In the genomic region with DNA sequence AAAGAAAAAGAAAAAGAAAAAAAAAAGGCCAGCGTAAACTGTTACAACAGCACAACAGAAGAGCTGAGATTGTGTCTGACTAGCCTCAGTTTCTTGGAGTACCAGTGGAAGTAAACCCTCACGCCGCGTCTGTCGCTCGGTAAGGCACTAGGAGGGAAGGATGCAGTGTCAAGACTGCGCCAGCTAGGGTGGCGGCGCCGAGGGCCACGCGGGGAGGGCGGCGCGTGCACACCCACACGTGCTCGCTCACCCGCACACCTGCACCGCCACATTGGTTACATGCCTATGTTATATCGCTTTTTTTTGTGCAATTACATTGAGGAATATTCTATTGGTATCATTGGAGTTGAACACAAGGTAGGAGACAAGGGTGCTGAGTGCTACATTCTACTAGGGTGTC, we compare ENCODE assay signal across 14 cellular contexts. TPM values are rescaled to one million over a fixed set of nuclear protein-coding genes. Genes with fewer than 3 reads are reported as not detected.
A peak's percentile ranks its signal among the peaks of the same experiment; 100 is the strongest.
DNase-seq lines count a peak whose midpoint lies in the region; ATAC-seq, FAIRE-seq and TF ChIP-seq lines count a peak whose summit lies in the region.
"Had no signal": no experiment of that assay in that cellular context is flagged by ENCODE, and none has a peak within 500 bp of the region (broad histone marks: within the 10 kb centered on the region; RNA-seq: fewer than 3 reads in every experiment).

No MANE protein-coding gene starts in this region.

- H3K9me1 ChIP-seq in K562 (ENCODE audit: control insufficient read depth, insufficient read depth, low read length) = no peaks in the 10 kb centered on the region

- H3K4me3 Mint-ChIP-seq in CD14-positive monocyte = no peak overlapping the region
- H3K4me3 Mint-ChIP-seq: CD4-positive, alpha-beta T cell had no signal

- H4K8ac ChIP-seq in neuronal stem cell (ENCODE audit: low read depth, low read length) = no peak overlapping the region

- H3K18ac ChIP-seq in neuronal stem cell (ENCODE audit: low read length) = no peak overlapping the region

- no peak for TF ChIP-seq EP300 in K562 (IDR thresholded peaks at IDR 0.05; ENCODE audit: low read length)

- no peak overlapping the region for H3K4me2 ChIP-seq in K562 (ENCODE audit: insufficient read depth, low read length)
- H3K4me2 ChIP-seq in neuronal stem cell (ENCODE audit: insufficient read depth, low read length, poor library complexity, severe bottlenecking) = no peak overlapping the region

- TF ChIP-seq CTCF in K562 (IDR thresholded peaks at IDR 0.05 in 2 of 3, conservative IDR thresholded peaks at IDR 0.05 in 1 of 3; ENCODE audit: insufficient read depth in 2 of 3, low read depth in 1 of 3, low read length in 3 of 3) (no peak), vagina (IDR thresholded peaks at IDR 0.05) (no peak), CD14-positive monocyte (IDR thresholded peaks at IDR 0.05) (no peak), coronary artery (IDR thresholded peaks at IDR 0.05) (no peak)

- H3K4me1 ChIP-seq in K562 (replicated peaks in 1 of 2; ENCODE audit: control insufficient read depth in 2 of 2, insufficient read depth in 2 of 2, low read length in 2 of 2) (peaks cover 0 to 12% of the 10 kb centered on the region in 2 experiments; a peak in 2 of 5 replicates), neuronal stem cell (ENCODE audit: control insufficient read depth in 2 of 2, insufficient read depth in 1 of 2, low read depth in 1 of 2, low read length in 2 of 2) (peaks cover 0 to 9% of the 10 kb centered on the region in 2 donors), vagina (no peaks in the 10 kb centered on the region)
- H3K4me1 ChIP-seq: BE2C, HAP-1 had no signal

- in situ Hi-C loops in K562 (cut with MboI) = no loop called here

- no peak overlapping the region for H3K4ac ChIP-seq in neuronal stem cell (ENCODE audit: low read length)

- H3K27me3 ChIP-seq in K562 (ENCODE audit: control insufficient read depth in 2 of 2, insufficient read depth in 2 of 2, low read length in 2 of 2) (peaks cover 0 to 15% of the 10 kb centered on the region in 2 experiments; a peak in 1 of 5 replicates), neuronal stem cell (ENCODE audit: control insufficient read depth in 3 of 3, insufficient read depth in 3 of 3, low read depth in 1 of 3, low read length in 3 of 3) (no peaks in the 10 kb centered on the region), vagina (no peaks in the 10 kb centered on the region)
- H3K27me3 ChIP-seq: BE2C had no signal

- TF ChIP-seq POLR2A in K562 (conservative IDR thresholded peaks at IDR 0.05) (no peak), vagina (IDR thresholded peaks at IDR 0.05) (no peak)

- H2AK5ac ChIP-seq in neuronal stem cell (ENCODE audit: low read depth, low read length) = no peak overlapping the region

- H3K4me1 Mint-ChIP-seq in CD14-positive monocyte = peaks cover 4% of the 10 kb centered on the region

- no peak for TF ChIP-seq RAD21 in K562 (CRISPR knock-in tag; conservative IDR thresholded peaks at IDR 0.05 in 1 of 2, IDR thresholded peaks at IDR 0.05 in 1 of 2)

- no TSS peak for BruUV-seq in K562 (replicated peaks; lab: Mats Ljungman, UMichigan)

- H2BK5ac ChIP-seq in neuronal stem cell (ENCODE audit: low read length) = no peak overlapping the region

- POLR2A ChIA-PET in K562 (lab: Yijun Ruan, JAX) = interaction anchor here (0.6 kb wide), 2 partner anchors 290 to 569 kb away, joined by 3 read pairs; no protein-coding TSS in a partner anchor

- H3K9me3 ChIP-seq in K562 (replicated peaks; ENCODE audit: control insufficient read depth, insufficient read depth, low read depth, low read length) (no peaks in the 10 kb centered on the region), neuronal stem cell (replicated peaks in 1 of 2; ENCODE audit: control insufficient read depth in 2 of 2, insufficient read depth in 1 of 2, low read depth in 1 of 2, low read length in 2 of 2) (no peaks in the 10 kb centered on the region), vagina (no peaks in the 10 kb centered on the region)
- H3K9me3 ChIP-seq: BE2C, Caco-2, HAP-1 had no signal

- no peaks in the 10 kb centered on the region for H3K9me3 Mint-ChIP-seq in CD14-positive monocyte
- H3K9me3 Mint-ChIP-seq: CD4-positive, alpha-beta T cell had no signal

- no peak overlapping the region for H4K91ac ChIP-seq in neuronal stem cell (ENCODE audit: low read depth, low read length, poor library complexity)

- H3K79me2 ChIP-seq in K562 (ENCODE audit: control insufficient read depth, insufficient read depth, low read length) = no peaks in the 10 kb centered on the region

- H3K9ac ChIP-seq in K562 (ENCODE audit: insufficient read depth in 1 of 2, low read depth in 2 of 2, low read length in 2 of 2) (no peak overlapping the region), neuronal stem cell (ENCODE audit: low read depth, low read length, poor library complexity) (no peak overlapping the region)

- H2BK120ac ChIP-seq in neuronal stem cell (ENCODE audit: low read depth, low read length) = no peak overlapping the region

- peak overlapping the region; percentile 68 for H3K23ac ChIP-seq in neuronal stem cell (ENCODE audit: low read depth, low read length, poor library complexity)

- 86% methylated on average over 20 of the region's 20 CpGs for WGBS in K562 (ENCODE audit: insufficient coverage, low coverage, missing lambda C conversion rate)
- no CpG with 5 or more reads among the region's 20 CpGs for WGBS in neuronal stem cell (ENCODE audit: extremely low coverage in 2 of 2, insufficient read length in 2 of 2, insufficient replicate concordance in 1 of 2), 2 donors

- H3K36me3 ChIP-seq in K562 (ENCODE audit: control insufficient read depth, insufficient read depth, low read length) = peaks cover 7% of the 10 kb centered on the region; the same call in 1 of the 3 replicates
- H3K36me3 ChIP-seq in neuronal stem cell (replicated peaks in 1 of 2; ENCODE audit: control insufficient read depth in 2 of 2, insufficient read depth in 2 of 2, low read length in 2 of 2) = peaks cover 10 to 72% of the 10 kb centered on the region in 2 donors
- H3K36me3 ChIP-seq in vagina = peaks cover 0 to 39% of the 10 kb centered on the region in 2 donors
- H3K36me3 ChIP-seq: BE2C, HAP-1 had no signal

- DNase-seq in D341Med (ENCODE audit: low spot score) = peak; percentile 16
- DNase-seq in K562 (ENCODE audit: extremely low read depth in 1 of 4, low spot score in 3 of 4) = no peak
- no peak for DNase-seq in neuronal stem cell (ENCODE audit: low spot score)
- DNase-seq in vagina (ENCODE audit: extremely low spot score in 2 of 2) = peak; percentile 27 to 37
- no peak for DNase-seq in CD14-positive monocyte (ENCODE audit: low spot score)
- no peak for DNase-seq in coronary artery (ENCODE audit: low spot score)
- DNase-seq: BE2C; Caco-2; CD4-positive, alpha-beta T cell; DMS79 treated with DMSO at 0.1 percent for 48 hours had no signal

- no peak overlapping the region for H3K27ac Mint-ChIP-seq in CD14-positive monocyte
- H3K27ac Mint-ChIP-seq: CD4-positive, alpha-beta T cell had no signal

- no peaks in the 10 kb centered on the region for H3K27me3 Mint-ChIP-seq in CD14-positive monocyte (ENCODE audit: low read depth in 3 of 3)
- H3K27me3 Mint-ChIP-seq: CD4-positive, alpha-beta T cell had no signal

- no peak overlapping the region for H2BK12ac ChIP-seq in neuronal stem cell (ENCODE audit: low read length)

- intact Hi-C loops in K562 (cut with micrococcal nuclease) = loop anchor here (2.0 kb wide), 1 partner anchor 71 kb away; no protein-coding TSS in a partner anchor
- intact Hi-C loops in vagina (cut with DNase I) = no loop called here
- intact Hi-C loops in CD14-positive monocyte (cut with micrococcal nuclease) = no loop called here

- H3K27ac ChIP-seq in K562 (ENCODE audit: extremely low read depth, low read depth, low read length) (no peak overlapping the region), neuronal stem cell (replicated peaks; ENCODE audit: low read length) (no peak overlapping the region), vagina (no peak overlapping the region), coronary artery (no peak overlapping the region)

- no peak for ATAC-seq in K562
- ATAC-seq: GM12878 had no signal

- peaks cover 83 to 94% of the 10 kb centered on the region in 2 donors for H3K36me3 Mint-ChIP-seq in CD14-positive monocyte

- no peak overlapping the region for H3K14ac ChIP-seq in neuronal stem cell (ENCODE audit: low read length)

- CTCF ChIA-PET in K562 (lab: Yijun Ruan, JAX; ENCODE audit: low intra/inter-chr PET ratio) = interaction anchor here (0.6 to 3.4 kb wide), 2 partner anchors 17 to 71 kb away, joined by 3 to 20 read pairs; no protein-coding TSS in a partner anchor

- H2AFZ ChIP-seq in K562 (ENCODE audit: low read depth, low read length) (no peak overlapping the region), neuronal stem cell (ENCODE audit: low read length) (no peak overlapping the region)

- H3K4me3 ChIP-seq in K562 (no peak overlapping the region), neuronal stem cell (ENCODE audit: low read length in 2 of 2) (no peak overlapping the region), vagina (no peak overlapping the region), coronary artery (no peak overlapping the region)
- H3K4me3 ChIP-seq: GM12878, HAP-1 had no signal

- H4K20me1 ChIP-seq in K562 (replicated peaks; ENCODE audit: control insufficient read depth, insufficient read depth, low read length) = no peaks in the 10 kb centered on the region

- H3K79me1 ChIP-seq in neuronal stem cell (ENCODE audit: low read depth, low read length) = no peaks in the 10 kb centered on the region

- no peak for FAIRE-seq in K562 (lab: Jason Lieb, UNC)
- FAIRE-seq: GM12878, GM19239 had no signal

- no peak overlapping the region for H2BK15ac ChIP-seq in neuronal stem cell (ENCODE audit: low read length)

RNA-seq across cellular contexts. Expression of gene CLEC2L, which starts 48.2 kb away (rescaled TPM):
- 0.32 and 1.4 TPM in 2 replicates for total RNA-seq in K562 (2011; cell fraction: chromatin; rRNA removed; ENCODE audit: low replicate concordance)
- total RNA-seq in K562 (2011; cell fraction: nucleolus; rRNA removed) = 2.3 and 3.4 TPM in 2 replicates
- total RNA-seq in K562 (2011; cell fraction: nucleoplasm; rRNA removed) = 0.92 and 1.5 TPM in 2 replicates
- total RNA-seq in K562 (2014; rRNA removed) (1.6 and 4.1 TPM in 2 replicates), K562 (2014; rRNA removed; fragmentation: Illumina TruSeq; extraction: Trizol) (0.73 and 0.87 TPM in 2 replicates), K562 (2015; rRNA removed; fragmentation: Illumina TruSeq; extraction: Trizol) (1.5 and 1.8 TPM in 2 replicates), K562 (2021) (5.4 and 5.5 TPM in 2 replicates), vagina (not detected)
- polyA plus RNA-seq in K562 (2011; rRNA removed) (0.84 and 26.0 TPM in 2 replicates), K562 (2014; fragmentation: Illumina TruSeq; extraction: Trizol) (1.9 and 2.9 TPM in 2 replicates), K562 (2014; fragmentation: Nextera tagmentation; extraction: Ambion mirVana) (1 to 10 TPM in 1 of 2 experiments, under 1 TPM in 1; 0.94 to 2.1 TPM), K562 (2014; rRNA removed) (5.3 and 7.1 TPM in 2 replicates), CD14-positive monocyte (not detected)
- 4.2 and 37.0 TPM in 2 replicates for polyA plus RNA-seq in K562 (2011; cell fraction: cytosol; rRNA removed)
- polyA plus RNA-seq in K562 (2011; cell fraction: nucleus; rRNA removed) = 2.4 and 31.5 TPM in 2 replicates
- 4.2 and 5.7 TPM in 2 replicates for polyA plus RNA-seq in K562 (2012)
- polyA minus RNA-seq in K562 (2011; rRNA and poly(A)+ RNA removed) = 2.2 TPM in 1 of 2 replicates, not detected in the other
- 2.9 TPM in 1 of 2 replicates, not detected in the other for polyA minus RNA-seq in K562 (2011; cell fraction: cytosol; rRNA and poly(A)+ RNA removed)
- polyA minus RNA-seq in K562 (2011; cell fraction: nucleus; rRNA and poly(A)+ RNA removed) = 0.67 and 9.7 TPM in 2 replicates
- polyA plus RNA-seq in neuronal stem cell (2013, experiment 1 of 2) = 1.5 TPM
- 1.6 TPM for polyA plus RNA-seq in neuronal stem cell (2013, experiment 2 of 2)
- total RNA-seq: A172; Caco-2; CD4-positive, alpha-beta T cell; GM12878 had no signal
- polyA plus RNA-seq: GM12878 had no signal

Comparison
In these comparisons a context has a peak if more than half of its experiments do, and no peak if none do; other contexts are left out.
1. DNase-seq: peak in D341Med (single experiment) and vagina (2 of 2); none in K562 (0 of 4), neuronal stem cell (single experiment), CD14-positive monocyte (single experiment) and coronary artery (single experiment).